1 cellular context compared by ENCODE assay signal in genomic region chr22:28442264-28442950, GRCh38.
A peak's percentile ranks its signal among the peaks of the same experiment; 100 is the strongest.
TF ChIP-seq lines count a peak whose summit lies in the region.

No MANE protein-coding gene starts in this region.

TF ChIP-seq in K562, 482 proteins besides CTCF, POLR2A, EP300 and RAD21 (continued from another document and continues in another):
- TF ChIP-seq CUX1 (CRISPR knock-in tag; IDR thresholded peaks at IDR 0.05), result no peak
- TF ChIP-seq COPS2 (conservative IDR thresholded peaks at IDR 0.05), result no peak
- TF ChIP-seq EWSR1 (IDR thresholded peaks at IDR 0.05; ENCODE audit: borderline replicate concordance, low read depth, partially characterized antibody), result no peak
- no peak for TF ChIP-seq TAF9B (IDR thresholded peaks at IDR 0.05; ENCODE audit: partially characterized antibody)
- no peak for TF ChIP-seq KAT8 (IDR thresholded peaks at IDR 0.05; ENCODE audit: low read depth)
- no peak for TF ChIP-seq ZBTB17 (CRISPR knock-in tag; IDR thresholded peaks at IDR 0.05)
- no peak for TF ChIP-seq SAFB (IDR thresholded peaks at IDR 0.05; ENCODE audit: borderline replicate concordance, low read depth, low read length)
- peak; percentile 76; the same call in 1 of the 2 replicates for TF ChIP-seq XRCC5 (IDR thresholded peaks at IDR 0.05; ENCODE audit: low read depth, low read length)
- no peak for TF ChIP-seq CCAR2 (IDR thresholded peaks at IDR 0.05; ENCODE audit: low read depth, low read length)
- TF ChIP-seq RREB1 (CRISPR knock-in tag; IDR thresholded peaks at IDR 0.05), result no peak
- TF ChIP-seq, protein P1, sequence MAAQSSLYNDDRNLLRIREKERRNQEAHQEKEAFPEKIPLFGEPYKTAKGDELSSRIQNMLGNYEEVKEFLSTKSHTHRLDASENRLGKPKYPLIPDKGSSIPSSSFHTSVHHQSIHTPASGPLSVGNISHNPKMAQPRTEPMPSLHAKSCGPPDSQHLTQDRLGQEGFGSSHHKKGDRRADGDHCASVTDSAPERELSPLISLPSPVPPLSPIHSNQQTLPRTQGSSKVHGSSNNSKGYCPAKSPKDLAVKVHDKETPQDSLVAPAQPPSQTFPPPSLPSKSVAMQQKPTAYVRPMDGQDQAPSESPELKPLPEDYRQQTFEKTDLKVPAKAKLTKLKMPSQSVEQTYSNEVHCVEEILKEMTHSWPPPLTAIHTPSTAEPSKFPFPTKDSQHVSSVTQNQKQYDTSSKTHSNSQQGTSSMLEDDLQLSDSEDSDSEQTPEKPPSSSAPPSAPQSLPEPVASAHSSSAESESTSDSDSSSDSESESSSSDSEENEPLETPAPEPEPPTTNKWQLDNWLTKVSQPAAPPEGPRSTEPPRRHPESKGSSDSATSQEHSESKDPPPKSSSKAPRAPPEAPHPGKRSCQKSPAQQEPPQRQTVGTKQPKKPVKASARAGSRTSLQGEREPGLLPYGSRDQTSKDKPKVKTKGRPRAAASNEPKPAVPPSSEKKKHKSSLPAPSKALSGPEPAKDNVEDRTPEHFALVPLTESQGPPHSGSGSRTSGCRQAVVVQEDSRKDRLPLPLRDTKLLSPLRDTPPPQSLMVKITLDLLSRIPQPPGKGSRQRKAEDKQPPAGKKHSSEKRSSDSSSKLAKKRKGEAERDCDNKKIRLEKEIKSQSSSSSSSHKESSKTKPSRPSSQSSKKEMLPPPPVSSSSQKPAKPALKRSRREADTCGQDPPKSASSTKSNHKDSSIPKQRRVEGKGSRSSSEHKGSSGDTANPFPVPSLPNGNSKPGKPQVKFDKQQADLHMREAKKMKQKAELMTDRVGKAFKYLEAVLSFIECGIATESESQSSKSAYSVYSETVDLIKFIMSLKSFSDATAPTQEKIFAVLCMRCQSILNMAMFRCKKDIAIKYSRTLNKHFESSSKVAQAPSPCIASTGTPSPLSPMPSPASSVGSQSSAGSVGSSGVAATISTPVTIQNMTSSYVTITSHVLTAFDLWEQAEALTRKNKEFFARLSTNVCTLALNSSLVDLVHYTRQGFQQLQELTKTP (IDR thresholded peaks at IDR 0.05; ENCODE audit: low read depth in 1 of 2, partially characterized antibody in 2 of 2), result no peak
- no peak for TF ChIP-seq ETV6 (IDR thresholded peaks at IDR 0.05; ENCODE audit: borderline replicate concordance in 1 of 2, low read depth in 2 of 2, low read length in 1 of 2)
- TF ChIP-seq ETV6 (CRISPR knock-in tag; IDR thresholded peaks at IDR 0.05; ENCODE audit: borderline replicate concordance), result no peak
- no peak for TF ChIP-seq CGGBP1 (CRISPR knock-in tag; IDR thresholded peaks at IDR 0.05)
- peak in 2 of 3 experiments; percentile 31 to 58 for TF ChIP-seq YY1 (IDR thresholded peaks at IDR 0.05; ENCODE audit: borderline replicate concordance in 1 of 3, control insufficient read depth in 1 of 3, extremely low read depth in 1 of 3, insufficient read depth in 3 of 3, insufficient read length in 1 of 3, insufficient replicate concordance in 2 of 3, low read depth in 1 of 3, low read length in 2 of 3)
- no peak for TF ChIP-seq U2AF2 (optimal IDR thresholded peaks at IDR 0.05; ENCODE audit: low read depth, low read length)
- TF ChIP-seq ARID1B (IDR thresholded peaks at IDR 0.05), result no peak
- no peak for TF ChIP-seq TBP (optimal IDR thresholded peaks at IDR 0.05; ENCODE audit: low read depth, low read length)
- peak in 1 of 2 experiments; percentile 40; a peak in 1 of 4 replicates for TF ChIP-seq MNT (conservative IDR thresholded peaks at IDR 0.05)
- no peak for TF ChIP-seq RHOXF2B (CRISPR knock-in tag; conservative IDR thresholded peaks at IDR 0.05)
- peak; percentile 94 for TF ChIP-seq ZKSCAN1 (IDR thresholded peaks at IDR 0.05; ENCODE audit: low read depth, low read length)
- peak; percentile 39; the same call in 1 of the 2 replicates for TF ChIP-seq ARID4B (CRISPR knock-in tag; IDR thresholded peaks at IDR 0.05)
- TF ChIP-seq, protein P2, sequence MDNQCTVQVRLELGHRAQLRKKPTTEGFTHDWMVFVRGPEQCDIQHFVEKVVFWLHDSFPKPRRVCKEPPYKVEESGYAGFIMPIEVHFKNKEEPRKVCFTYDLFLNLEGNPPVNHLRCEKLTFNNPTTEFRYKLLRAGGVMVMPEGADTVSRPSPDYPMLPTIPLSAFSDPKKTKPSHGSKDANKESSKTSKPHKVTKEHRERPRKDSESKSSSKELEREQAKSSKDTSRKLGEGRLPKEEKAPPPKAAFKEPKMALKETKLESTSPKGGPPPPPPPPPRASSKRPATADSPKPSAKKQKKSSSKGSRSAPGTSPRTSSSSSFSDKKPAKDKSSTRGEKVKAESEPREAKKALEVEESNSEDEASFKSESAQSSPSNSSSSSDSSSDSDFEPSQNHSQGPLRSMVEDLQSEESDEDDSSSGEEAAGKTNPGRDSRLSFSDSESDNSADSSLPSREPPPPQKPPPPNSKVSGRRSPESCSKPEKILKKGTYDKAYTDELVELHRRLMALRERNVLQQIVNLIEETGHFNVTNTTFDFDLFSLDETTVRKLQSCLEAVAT (IDR thresholded peaks at IDR 0.05), result no peak
- TF ChIP-seq, protein P3, sequence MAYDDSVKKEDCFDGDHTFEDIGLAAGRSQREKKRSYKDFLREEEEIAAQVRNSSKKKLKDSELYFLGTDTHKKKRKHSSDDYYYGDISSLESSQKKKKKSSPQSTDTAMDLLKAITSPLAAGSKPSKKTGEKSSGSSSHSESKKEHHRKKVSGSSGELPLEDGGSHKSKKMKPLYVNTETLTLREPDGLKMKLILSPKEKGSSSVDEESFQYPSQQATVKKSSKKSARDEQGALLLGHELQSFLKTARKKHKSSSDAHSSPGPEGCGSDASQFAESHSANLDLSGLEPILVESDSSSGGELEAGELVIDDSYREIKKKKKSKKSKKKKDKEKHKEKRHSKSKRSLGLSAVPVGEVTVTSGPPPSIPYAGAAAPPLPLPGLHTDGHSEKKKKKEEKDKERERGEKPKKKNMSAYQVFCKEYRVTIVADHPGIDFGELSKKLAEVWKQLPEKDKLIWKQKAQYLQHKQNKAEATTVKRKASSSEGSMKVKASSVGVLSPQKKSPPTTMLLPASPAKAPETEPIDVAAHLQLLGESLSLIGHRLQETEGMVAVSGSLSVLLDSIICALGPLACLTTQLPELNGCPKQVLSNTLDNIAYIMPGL (CRISPR knock-in tag; IDR thresholded peaks at IDR 0.05), result no peak
- no peak for TF ChIP-seq ATF1 (CRISPR knock-in tag; IDR thresholded peaks at IDR 0.05)
- 0 out of 2 replicates have a peak, but pooled peaks have one; percentile 10 for TF ChIP-seq ATF1 (tag; IDR thresholded peaks at IDR 0.05)
- peak; percentile 86; the same call in 1 of the 2 replicates for TF ChIP-seq RB1 (IDR thresholded peaks at IDR 0.05; ENCODE audit: low read depth)
- no peak for TF ChIP-seq HNRNPK (IDR thresholded peaks at IDR 0.05; ENCODE audit: low read depth, low read length, poor library complexity, severe bottlenecking)
